In genomic region chr4:139656614-139657486, GRCh38 we compare ENCODE assay signal across 8 cellular contexts. TPM values are rescaled to one million over a fixed set of nuclear protein-coding genes. Genes with fewer than 3 reads are reported as not detected.
A peak's percentile ranks its signal among the peaks of the same experiment; 100 is the strongest.
DNase-seq lines count a peak whose midpoint lies in the region; ATAC-seq, FAIRE-seq and TF ChIP-seq lines count a peak whose summit lies in the region.

No MANE protein-coding gene starts in this region.

- H2AK5ac ChIP-seq in IMR-90 (ENCODE audit: low read depth, low read length), result peak overlapping the region; percentile 20; the same call in 1 of the 2 replicates

- H3K27ac ChIP-seq in IMR-90 (ENCODE audit: insufficient read depth, low read length) (peak overlapping the region; percentile 18; the same call in 1 of the 2 replicates), OCI-LY1 (ENCODE audit: low read depth, low read length, poor library complexity, severe bottlenecking) (no peak overlapping the region)

- H3K56ac ChIP-seq in IMR-90 (ENCODE audit: extremely low read depth, insufficient read depth, low read length), result no peak overlapping the region

- no peaks in the 10 kb centered on the region for H3K9me3 Mint-ChIP-seq in activated T-helper 17 cell treated with anti-CD3 and anti-CD28 coated beads, Interleukin-2, amount 50 U/mL, for 72 hours

- TF ChIP-seq CTCF in IMR-90 (conservative IDR thresholded peaks at IDR 0.05; ENCODE audit: low read depth, low read length), result peak; percentile 93
- peak; percentile 80 for TF ChIP-seq CTCF in OCI-LY1 (IDR thresholded peaks at IDR 0.05; ENCODE audit: low read length)

- CTCF ChIA-PET in IMR-90 (lab: Yijun Ruan, JAX), result interaction anchor here (0.6 to 2.2 kb wide), 25 partner anchors 9 to 953 kb away, joined by 3 to 15 read pairs (median 3); partner anchors contain the start of gene MGST2

- H4K20me1 ChIP-seq in IMR-90 (ENCODE audit: insufficient read depth, low read length), result no peaks in the 10 kb centered on the region
- no peaks in the 10 kb centered on the region for H4K20me1 ChIP-seq in OCI-LY1 (ENCODE audit: insufficient read depth, low read length)

- H3K9me1 ChIP-seq in IMR-90 (ENCODE audit: insufficient read depth, low read length), result peaks cover 3% of the 10 kb centered on the region; the same call in 1 of the 2 replicates

- no peaks in the 10 kb centered on the region for H3K36me3 Mint-ChIP-seq in activated T-helper 17 cell treated with anti-CD3 and anti-CD28 coated beads, Interleukin-2, amount 50 U/mL, for 72 hours (ENCODE audit: low read depth)

- peak overlapping the region; percentile 25 for H3K4me2 ChIP-seq in IMR-90 (ENCODE audit: low read depth, low read length)
- H3K4me2 ChIP-seq in OCI-LY1 (ENCODE audit: low read length), result no peak overlapping the region

- H3K4me1 ChIP-seq in IMR-90 (ENCODE audit: control insufficient read depth, insufficient read depth, low read length) (peaks cover 6% of the 10 kb centered on the region), OCI-LY1 (ENCODE audit: insufficient read depth, low read length, severe bottlenecking) (no peaks in the 10 kb centered on the region)

- H3K79me2 ChIP-seq in OCI-LY1 (ENCODE audit: insufficient read depth, low read length), result no peaks in the 10 kb centered on the region

- intact Hi-C loops in IMR-90 (cut with micrococcal nuclease), result loop anchor here (2.0 to 5.0 kb wide), 7 partner anchors 75 to 1195 kb away; no protein-coding TSS in a partner anchor

- H3K14ac ChIP-seq in IMR-90 (replicated peaks; ENCODE audit: low read depth, low read length), result peak overlapping the region; percentile 34

- peak overlapping the region; percentile 48; the same call in 1 of the 2 replicates for H2BK120ac ChIP-seq in IMR-90 (ENCODE audit: low read depth, low read length)

- H3K23ac ChIP-seq in IMR-90 (ENCODE audit: low read depth, low read length), result no peak overlapping the region

- H3K79me1 ChIP-seq in IMR-90 (ENCODE audit: low read depth in 1 of 2, low read length in 2 of 2), result no peaks in the 10 kb centered on the region

- dilution Hi-C loops in IMR-90 (cut with HindIII; ENCODE audit: low sequenced_read_pairs, unreplicated experiment), result no loop called here

- ATAC-seq in GM21576 (IDR thresholded peaks at IDR 0.05; ENCODE audit: unreplicated experiment) (peak; percentile 64), IMR-90 (ENCODE audit: low read depth) (peak; percentile 92)
- ATAC-seq in activated T-helper 17 cell treated with anti-CD3 and anti-CD28 coated beads, Interleukin-2, amount 50 U/mL, for 72 hours (replicated peaks), result peak; percentile 51

- TF ChIP-seq POLR2A in IMR-90 (IDR thresholded peaks at IDR 0.05; ENCODE audit: low read depth, low read length) (no peak), GM12891 (IDR thresholded peaks at IDR 0.05; ENCODE audit: low read depth, low read length) (no peak)

- H3K27me3 ChIP-seq in IMR-90 (ENCODE audit: control insufficient read depth, insufficient read depth, low read length), result no peaks in the 10 kb centered on the region
- H3K27me3 ChIP-seq in OCI-LY1 (ENCODE audit: insufficient read depth, low read length), result no peaks in the 10 kb centered on the region

- peak overlapping the region in 1 of 2 experiments; percentile 58; a peak in 2 of 4 replicates for H4K8ac ChIP-seq in IMR-90 (ENCODE audit: low read depth in 2 of 2, low read length in 2 of 2)

- TF ChIP-seq RAD21 in IMR-90 (IDR thresholded peaks at IDR 0.05; ENCODE audit: low read length), result peak; percentile 52

- peak overlapping the region; percentile 98 for H3K27ac Mint-ChIP-seq in activated T-helper 17 cell treated with anti-CD3 and anti-CD28 coated beads, Interleukin-2, amount 50 U/mL, for 72 hours

- peaks cover 20% of the 10 kb centered on the region for H3K4me1 Mint-ChIP-seq in activated T-helper 17 cell treated with anti-CD3 and anti-CD28 coated beads, Interleukin-2, amount 50 U/mL, for 72 hours

- H2BK15ac ChIP-seq in IMR-90 (ENCODE audit: low read depth, low read length), result 0 out of 3 replicates have a peak overlapping the region, but pooled peaks have one; percentile 17

- no peaks in the 10 kb centered on the region for H3K27me3 Mint-ChIP-seq in activated T-helper 17 cell treated with anti-CD3 and anti-CD28 coated beads, Interleukin-2, amount 50 U/mL, for 72 hours

- in situ Hi-C loops in IMR-90 (cut with MboI; ENCODE audit: low sequenced_read_pairs), result no loop called here

- H3K9ac ChIP-seq in IMR-90 (ENCODE audit: low read depth, low read length), result peak overlapping the region; percentile 60; the same call in 1 of the 2 replicates
- H3K9ac ChIP-seq in OCI-LY1 (ENCODE audit: low read length), result no peak overlapping the region

- 26% methylated on average over 6 of the region's 13 CpGs; no CpG with 5 or more reads in 1 of the 2 experiments for WGBS in IMR-90 (ENCODE audit: extremely low coverage in 2 of 2, insufficient read length in 1 of 2), 2 experiments

- no TSS peak for BruUV-seq in IMR-90 (replicated peaks; lab: Mats Ljungman, UMichigan)

- H3K9me2 ChIP-seq in OCI-LY1 (ENCODE audit: low read depth, low read length), result no peaks in the 10 kb centered on the region

- POLR2A ChIA-PET in IMR-90 (lab: Charles Lee; ENCODE audit: unreplicated experiment), result no interaction called here

- H3K9me3 ChIP-seq in IMR-90 (ENCODE audit: control insufficient read depth, insufficient read depth, low read length) (no peaks in the 10 kb centered on the region), OCI-LY1 (ENCODE audit: low read length) (no peaks in the 10 kb centered on the region)

- no peaks in the 10 kb centered on the region for H3F3A ChIP-seq in OCI-LY1 (ENCODE audit: insufficient read depth, low read length)

- peak overlapping the region; percentile 49; the same call in 1 of the 2 replicates for H3K18ac ChIP-seq in IMR-90 (ENCODE audit: low read depth, low read length)

- H3K4ac ChIP-seq in IMR-90 (ENCODE audit: low read depth, low read length), result peak overlapping the region; percentile 60; the same call in 1 of the 2 replicates

- peak overlapping the region; percentile 59 for H2AFZ ChIP-seq in IMR-90 (replicated peaks; ENCODE audit: low read length, poor library complexity)
- H2AFZ ChIP-seq in OCI-LY1 (ENCODE audit: low read length), result no peak overlapping the region

- peak; percentile 78 for DNase-seq in EH (ENCODE audit: low read depth)
- DNase-seq in IMR-90, result peak; percentile 78
- peak; percentile 59 for DNase-seq in fibroblast of the conjunctiva (ENCODE audit: low read depth)
- DNase-seq in nucleus accumbens (lab: John Stamatoyannopoulos, UW), result peak in 31 of 56 donors; percentile 2 to 64 (median 22)
- DNase-seq in GM12891 (ENCODE audit: insufficient read length, low spot score), result no peak

- no peak for FAIRE-seq in GM12891 (lab: Jason Lieb, UNC)

- H3K4me3 Mint-ChIP-seq in activated T-helper 17 cell treated with anti-CD3 and anti-CD28 coated beads, Interleukin-2, amount 50 U/mL, for 72 hours, result peak overlapping the region; percentile 90

- H3K4me3 ChIP-seq in IMR-90 (ENCODE audit: insufficient read depth, low read depth, low read length), result no peak overlapping the region
- no peak overlapping the region for H3K4me3 ChIP-seq in OCI-LY1 (ENCODE audit: low read depth, low read length, poor library complexity, severe bottlenecking)

- no peaks in the 10 kb centered on the region for H3K36me3 ChIP-seq in IMR-90 (ENCODE audit: control insufficient read depth, insufficient read depth, low read length)
- H3K36me3 ChIP-seq in OCI-LY1 (ENCODE audit: insufficient read depth, low read length), result no peaks in the 10 kb centered on the region

- H2AK9ac ChIP-seq in IMR-90 (replicated peaks; ENCODE audit: low read depth, low read length, poor library complexity), result no peak overlapping the region

- H4K91ac ChIP-seq in IMR-90 (ENCODE audit: insufficient read depth, low read depth, low read length), result peak overlapping the region; percentile 37; the same call in 1 of the 2 replicates

- H4K5ac ChIP-seq in IMR-90 (ENCODE audit: low read depth, low read length), result peak overlapping the region; percentile 35; the same call in 1 of the 2 replicates

- peak overlapping the region; percentile 60 for H2BK5ac ChIP-seq in IMR-90 (ENCODE audit: low read depth, low read length, poor library complexity, severe bottlenecking)

- peak overlapping the region; percentile 12 for H2BK20ac ChIP-seq in IMR-90 (ENCODE audit: low read depth, low read length)

TF ChIP-seq in IMR-90, 13 proteins besides CTCF, POLR2A, EP300 and RAD21:
- TF ChIP-seq MXI1 (IDR thresholded peaks at IDR 0.05; ENCODE audit: borderline replicate concordance, low read depth, low read length) (no peak), ELK1 (IDR thresholded peaks at IDR 0.05; ENCODE audit: borderline replicate concordance, low read depth, low read length) (no peak), SMC3 (IDR thresholded peaks at IDR 0.05; ENCODE audit: low read depth, low read length) (peak; percentile 49)

TF ChIP-seq in GM12891, 5 proteins besides CTCF, POLR2A, EP300 and RAD21:
- TF ChIP-seq PAX5 (IDR thresholded peaks at IDR 0.05; ENCODE audit: insufficient read depth, low read length, severe bottlenecking) (no peak), POLR2AphosphoS5 (IDR thresholded peaks at IDR 0.05; ENCODE audit: low read depth, low read length) (no peak), SPI1 (IDR thresholded peaks at IDR 0.05; ENCODE audit: low read depth, low read length) (no peak), TAF1 (IDR thresholded peaks at IDR 0.05; ENCODE audit: low read depth, low read length) (no peak), POU2F2 (IDR thresholded peaks at IDR 0.05; ENCODE audit: low read depth, low read length) (no peak)

RNA-seq across cellular contexts. Expression of gene MGST2, which starts 8.8 kb away (rescaled TPM):
- 4.8 and 8.1 TPM in 2 replicates for total RNA-seq in IMR-90 (2012; rRNA removed)
- 9.0 and 10.5 TPM in 2 replicates for polyA plus RNA-seq in IMR-90 (2012; rRNA removed)
- polyA plus RNA-seq in IMR-90 (2012; cell fraction: cytosol; rRNA removed), result 3.4 and 5.8 TPM in 2 replicates
- 1.1 and 4.5 TPM in 2 replicates for polyA plus RNA-seq in IMR-90 (2012; cell fraction: nucleus; rRNA removed; ENCODE audit: low replicate concordance)
- total RNA-seq in activated T-helper 17 cell treated with anti-CD3 and anti-CD28 coated beads, Interleukin-2, amount 50 U/mL, for 72 hours, result 10 to 100 TPM; 29.2 to 32.0 TPM
- 33.4 TPM for polyA plus RNA-seq in GM12891 (2012; ENCODE audit: low read depth, missing spikeins)
